ENCODE assay signal across 1 cellular context in genomic region chr2:240960309-240960962, GRCh38.
TF ChIP-seq lines count a peak whose summit lies in the region.

No MANE protein-coding gene starts in this region.

TF ChIP-seq in HepG2, 621 proteins besides CTCF, POLR2A, EP300 and RAD21 (continued from another document and continues in another):
- no peak; the same call in 1 of the 2 replicates for TF ChIP-seq THAP9 (CRISPR knock-in tag; IDR thresholded peaks at IDR 0.05; ENCODE audit: borderline replicate concordance)
- no peak for TF ChIP-seq ATF1 (CRISPR knock-in tag; IDR thresholded peaks at IDR 0.05)
- TF ChIP-seq HNF1A (IDR thresholded peaks at IDR 0.05; ENCODE audit: low read depth), result no peak
- peak; percentile 81 for TF ChIP-seq HNF1A (CRISPR knock-in tag; IDR thresholded peaks at IDR 0.05; ENCODE audit: borderline replicate concordance)
- TF ChIP-seq ZNF224 (CRISPR knock-in tag; IDR thresholded peaks at IDR 0.05), result peak; percentile 84; the same call in 1 of the 2 replicates
- peak; percentile 95 for TF ChIP-seq ERF (CRISPR knock-in tag; IDR thresholded peaks at IDR 0.05)
- TF ChIP-seq ZNF333 (CRISPR knock-in tag; IDR thresholded peaks at IDR 0.05; ENCODE audit: borderline replicate concordance), result peak; percentile 86; the same call in 1 of the 2 replicates
- peak; percentile 82 for TF ChIP-seq RXRA (CRISPR knock-in tag; IDR thresholded peaks at IDR 0.05)
- peak; percentile 65; the same call in 1 of the 2 replicates for TF ChIP-seq PHF20 (CRISPR knock-in tag; IDR thresholded peaks at IDR 0.05)
- TF ChIP-seq ZNF670 (CRISPR knock-in tag; IDR thresholded peaks at IDR 0.05; ENCODE audit: borderline replicate concordance), result peak; percentile 97
- peak; percentile 81 for TF ChIP-seq ISL2 (CRISPR knock-in tag; IDR thresholded peaks at IDR 0.05)
- peak; percentile 61; the same call in 1 of the 2 replicates for TF ChIP-seq ZNF607 (CRISPR knock-in tag; IDR thresholded peaks at IDR 0.05; ENCODE audit: borderline replicate concordance)
- peak; percentile 54; the same call in 1 of the 2 replicates for TF ChIP-seq ZNF292 (CRISPR knock-in tag; IDR thresholded peaks at IDR 0.05; ENCODE audit: borderline replicate concordance, low read depth)
- no peak for TF ChIP-seq PHF8 (CRISPR knock-in tag; IDR thresholded peaks at IDR 0.05)
- no peak; the same call in 1 of the 2 replicates for TF ChIP-seq ZNF572 (CRISPR knock-in tag; IDR thresholded peaks at IDR 0.05)
- no peak; the same call in 1 of the 2 replicates for TF ChIP-seq ZNF552 (CRISPR knock-in tag; IDR thresholded peaks at IDR 0.05; ENCODE audit: borderline replicate concordance)
- peak; percentile 87 for TF ChIP-seq CEBPG (CRISPR knock-in tag; IDR thresholded peaks at IDR 0.05)
- peak; percentile 89 for TF ChIP-seq HNRNPK (IDR thresholded peaks at IDR 0.05; ENCODE audit: low read depth, low read length, poor library complexity, severe bottlenecking)
- TF ChIP-seq SNAPC2 (CRISPR knock-in tag; IDR thresholded peaks at IDR 0.05), result peak; percentile 85; the same call in 1 of the 2 replicates
- peak; percentile 90 for TF ChIP-seq ZGPAT (CRISPR knock-in tag; IDR thresholded peaks at IDR 0.05)
- TF ChIP-seq CREBL2 (CRISPR knock-in tag; IDR thresholded peaks at IDR 0.05; ENCODE audit: borderline replicate concordance), result no peak
- no peak; the same call in 1 of the 2 replicates for TF ChIP-seq MEIS1 (CRISPR knock-in tag; IDR thresholded peaks at IDR 0.05; ENCODE audit: borderline replicate concordance)
- 0 out of 2 replicates have a peak, but pooled peaks have one; percentile 27 for TF ChIP-seq ZFP1 (CRISPR knock-in tag; IDR thresholded peaks at IDR 0.05)
- TF ChIP-seq ATF2 (CRISPR knock-in tag; IDR thresholded peaks at IDR 0.05), result peak; percentile 68
- TF ChIP-seq HNRNPL (IDR thresholded peaks at IDR 0.05; ENCODE audit: low read depth, low read length), result peak; percentile 97
- 0 out of 2 replicates have a peak, but pooled peaks have one; percentile 40 for TF ChIP-seq ZNF614 (CRISPR knock-in tag; IDR thresholded peaks at IDR 0.05; ENCODE audit: borderline replicate concordance)
- peak; percentile 89 for TF ChIP-seq ZNF296 (CRISPR knock-in tag; conservative IDR thresholded peaks at IDR 0.05)
- TF ChIP-seq AHR (CRISPR knock-in tag; IDR thresholded peaks at IDR 0.05), result 0 out of 2 replicates have a peak, but pooled peaks have one; percentile 51
- TF ChIP-seq ZNF530 (CRISPR knock-in tag; IDR thresholded peaks at IDR 0.05; ENCODE audit: low read depth), result no peak
- TF ChIP-seq YEATS2 (CRISPR knock-in tag; IDR thresholded peaks at IDR 0.05; ENCODE audit: borderline replicate concordance), result no peak
- TF ChIP-seq CREB3 (CRISPR knock-in tag; IDR thresholded peaks at IDR 0.05), result no peak
- peak; percentile 81 for TF ChIP-seq RBFOX2 (IDR thresholded peaks at IDR 0.05; ENCODE audit: low read depth, low read length)
- TF ChIP-seq REST (IDR thresholded peaks at IDR 0.05; ENCODE audit: borderline replicate concordance in 1 of 2, low read depth in 1 of 2, low read length in 2 of 2), result 0 out of 4 replicates have a peak, but pooled peaks of 1 of the 2 experiments have one; percentile 5
- peak; percentile 88; the same call in 1 of the 2 replicates for TF ChIP-seq HNF4G (IDR thresholded peaks at IDR 0.05; ENCODE audit: borderline replicate concordance, low read depth, low read length)
- peak; percentile 70; the same call in 1 of the 2 replicates for TF ChIP-seq HNF4G (CRISPR knock-in tag; IDR thresholded peaks at IDR 0.05; ENCODE audit: borderline replicate concordance, low read depth)
- TF ChIP-seq MZF1 (CRISPR knock-in tag; IDR thresholded peaks at IDR 0.05; ENCODE audit: borderline replicate concordance), result 0 out of 2 replicates have a peak, but pooled peaks have one; percentile 71
- TF ChIP-seq ATF4 (CRISPR knock-in tag; IDR thresholded peaks at IDR 0.05), result peak in 1 of 2 experiments; percentile 86; a peak in 2 of 4 replicates
- peak; percentile 45 for TF ChIP-seq ZNF274 (CRISPR knock-in tag; IDR thresholded peaks at IDR 0.05)
- peak; percentile 38; the same call in 1 of the 2 replicates for TF ChIP-seq TGIF2 (CRISPR knock-in tag; IDR thresholded peaks at IDR 0.05)
- peak; percentile 95 for TF ChIP-seq ZNF414 (CRISPR knock-in tag; IDR thresholded peaks at IDR 0.05)
- no peak for TF ChIP-seq HOXA7 (CRISPR knock-in tag; IDR thresholded peaks at IDR 0.05)
- no peak for TF ChIP-seq ATF3 (CRISPR knock-in tag; IDR thresholded peaks at IDR 0.05)
- 0 out of 2 replicates have a peak, but pooled peaks have one; percentile 33 for TF ChIP-seq ZNF557 (CRISPR knock-in tag; IDR thresholded peaks at IDR 0.05)
